1 cellular context compared by ENCODE assay signal in the genomic region with DNA sequence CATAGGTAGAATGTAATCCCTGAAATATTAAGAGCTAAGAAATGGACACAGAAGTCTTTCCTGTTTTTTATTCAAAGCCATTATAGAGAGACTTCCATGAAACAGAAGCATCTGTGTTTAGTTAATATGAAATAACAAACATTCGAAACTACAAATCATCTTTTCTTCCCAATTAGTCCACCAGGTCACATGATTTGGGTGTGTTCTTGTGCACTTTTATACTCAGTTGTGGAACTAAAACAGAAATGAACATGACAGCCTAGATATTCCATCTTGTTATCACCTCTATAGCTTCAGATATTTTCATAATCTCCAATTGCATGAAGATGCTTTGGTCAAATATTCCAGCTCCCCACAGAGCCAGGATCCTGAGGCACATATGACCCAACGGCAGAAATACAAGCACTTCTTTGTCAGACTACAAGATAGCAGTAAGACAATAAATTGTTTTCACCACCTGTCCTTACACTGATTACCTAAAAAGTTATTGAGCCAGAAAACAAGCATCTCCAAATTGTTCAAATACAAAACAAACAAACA.
TF ChIP-seq lines count a peak whose summit lies in the region.

No MANE protein-coding gene starts in this region.

TF ChIP-seq in GM12878, 131 proteins besides CTCF, POLR2A, EP300 and RAD21 (continued from another document):
- TF ChIP-seq ATF3 (IDR thresholded peaks at IDR 0.05; ENCODE audit: borderline replicate concordance, extremely low read depth, low read depth, low read length) (no peak), NBN (IDR thresholded peaks at IDR 0.05) (no peak), E2F8 (IDR thresholded peaks at IDR 0.05; ENCODE audit: low read depth, partially characterized antibody) (no peak), HCFC1 (IDR thresholded peaks at IDR 0.05; ENCODE audit: low read length) (no peak), ZNF687 (IDR thresholded peaks at IDR 0.05) (no peak), ZBTB11 (CRISPR knock-in tag; IDR thresholded peaks at IDR 0.05) (no peak)
